ENCODE assay signal across 7 cellular contexts in genomic region chr3:130423064-130423463, GRCh38.
"Had no signal": no experiment of that assay in that cellular context is flagged by ENCODE, and none has a peak within 500 bp of the region (broad histone marks: within the 10 kb centered on the region; RNA-seq: fewer than 3 reads in every experiment).

No MANE protein-coding gene starts in this region.

- H3K4me3 ChIP-seq: GM12878 had no signal

- DNase-seq: GDM1, GF-D8 had no signal

- ATAC-seq: GM12878 had no signal

- FAIRE-seq: GM12878, GM12891, GM12892, GM18507, GM19239 had no signal
